ENCODE assay signal across 18 cellular contexts in the genomic region with DNA sequence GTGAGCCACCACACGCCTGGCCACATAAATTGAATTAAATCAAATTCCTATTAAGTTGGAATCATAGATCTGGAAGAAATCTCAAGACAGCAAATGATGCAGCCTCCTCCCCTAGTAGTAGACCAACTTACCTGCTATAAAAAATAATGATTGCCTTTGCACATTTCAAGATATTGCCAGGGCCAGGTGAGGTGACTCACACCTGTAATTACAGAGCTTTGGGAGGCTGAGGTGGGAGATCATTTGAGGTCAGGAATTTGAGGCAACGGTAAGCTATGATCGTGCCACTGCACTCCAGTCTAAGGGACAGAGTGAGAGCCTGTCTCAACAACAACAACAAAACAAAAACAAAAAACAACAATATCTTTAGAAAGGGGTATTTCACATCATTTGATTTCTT. TPM values are rescaled to one million over a fixed set of nuclear protein-coding genes. Genes with fewer than 3 reads are reported as not detected.
A peak's percentile ranks its signal among the peaks of the same experiment; 100 is the strongest.
DNase-seq lines count a peak whose midpoint lies in the region; ATAC-seq, FAIRE-seq and TF ChIP-seq lines count a peak whose summit lies in the region.
"Had no signal": no experiment of that assay in that cellular context is flagged by ENCODE, and none has a peak within 500 bp of the region (broad histone marks: within the 10 kb centered on the region; RNA-seq: fewer than 3 reads in every experiment).

No MANE protein-coding gene starts in this region.

- no peak for FAIRE-seq in bronchial epithelial cell (lab: Jason Lieb, UNC)
- no peak for FAIRE-seq in small intestine (lab: Jason Lieb, UNC)
- FAIRE-seq: GM12892, GM19239, HTR-8/SVneo had no signal

- H3K27me3 Mint-ChIP-seq in Caco-2 (ENCODE audit: insufficient read depth, unreplicated experiment) = no peaks in the 10 kb centered on the region

- peaks cover 53% of the 10 kb centered on the region for H3K4me1 ChIP-seq in Caco-2
- no peaks in the 10 kb centered on the region for H3K4me1 ChIP-seq in small intestine (ENCODE audit: control insufficient read depth in 2 of 2, insufficient read depth in 1 of 2, low read depth in 1 of 2, low read length in 1 of 2)
- H3K4me1 ChIP-seq in upper lobe of left lung = no peaks in the 10 kb centered on the region

- H3K27ac ChIP-seq in small intestine (ENCODE audit: low read depth in 1 of 2, low read length in 1 of 2) (no peak overlapping the region), upper lobe of left lung (no peak overlapping the region)
- H3K27ac ChIP-seq: 22Rv1 had no signal

- CTCF ChIA-PET in Caco-2 (lab: Charles Lee) = interaction anchor here (1.0 kb wide), 1 partner anchor 13 kb away, joined by 3 read pairs; no protein-coding TSS in a partner anchor

- H3K9me3 ChIP-seq in Caco-2 = no peaks in the 10 kb centered on the region
- H3K9me3 ChIP-seq in small intestine (ENCODE audit: control insufficient read depth, low read depth) = no peaks in the 10 kb centered on the region
- no peaks in the 10 kb centered on the region for H3K9me3 ChIP-seq in upper lobe of left lung

- BruUV-seq in Caco-2 (replicated peaks; lab: Mats Ljungman, UMichigan) = no TSS peak

- WGBS in small intestine, 3 donors = 35 to 72% (median 63%) methylated on average over 3 of the region's 3 CpGs
- 88 to 89% methylated on average over 3 of the region's 3 CpGs for WGBS in upper lobe of left lung, 2 donors

- intact Hi-C loops in Caco-2 (cut with micrococcal nuclease; ENCODE audit: unreplicated experiment) = no loop called here
- intact Hi-C loops in left colon (cut with DNase I, micrococcal nuclease) = no loop called here

- ATAC-seq in left colon = peak; percentile 78
- no peak for ATAC-seq in upper lobe of left lung (ENCODE audit: low FRiP score in 2 of 2)
- ATAC-seq: CD8-positive, alpha-beta T cell had no signal

- no peaks in the 10 kb centered on the region for H3K36me3 ChIP-seq in Caco-2 (ENCODE audit: control insufficient read depth, insufficient read depth, low read length)
- no peaks in the 10 kb centered on the region for H3K36me3 ChIP-seq in bronchial epithelial cell (ENCODE audit: control insufficient read depth, insufficient read depth, low read length)
- no peaks in the 10 kb centered on the region for H3K36me3 ChIP-seq in small intestine (ENCODE audit: control insufficient read depth in 2 of 2, insufficient read depth in 2 of 2, low read length in 2 of 2)
- no peaks in the 10 kb centered on the region for H3K36me3 ChIP-seq in upper lobe of left lung

- POLR2A ChIA-PET in Caco-2 (lab: Charles Lee) = no interaction called here

- TF ChIP-seq CTCF in Caco-2 (IDR thresholded peaks at IDR 0.05; ENCODE audit: insufficient read depth in 1 of 2, low read depth in 1 of 2, low read length in 1 of 2, severe bottlenecking in 1 of 2, unreplicated experiment in 1 of 2) (no peak), bronchial epithelial cell (IDR thresholded peaks at IDR 0.05; ENCODE audit: insufficient read depth, low read length, severe bottlenecking) (no peak), upper lobe of left lung (IDR thresholded peaks at IDR 0.05) (no peak)

- H3K9me3 Mint-ChIP-seq in Caco-2 (ENCODE audit: unreplicated experiment) = no peaks in the 10 kb centered on the region
- H3K9me3 Mint-ChIP-seq: CD8-positive, alpha-beta T cell; H9 had no signal

- H3K27me3 ChIP-seq in Caco-2 (replicated peaks; ENCODE audit: control insufficient read depth, insufficient read depth, low read length) (no peaks in the 10 kb centered on the region), bronchial epithelial cell (ENCODE audit: control insufficient read depth, insufficient read depth, low read length) (no peaks in the 10 kb centered on the region), small intestine (ENCODE audit: control insufficient read depth in 2 of 2, insufficient read depth in 2 of 2, low read length in 2 of 2) (no peaks in the 10 kb centered on the region), upper lobe of left lung (no peaks in the 10 kb centered on the region)

- no peak for TF ChIP-seq POLR2A in upper lobe of left lung (IDR thresholded peaks at IDR 0.05)

- H3K4me3 ChIP-seq in Caco-2 (ENCODE audit: low read depth, low read length) (no peak overlapping the region), bronchial epithelial cell (ENCODE audit: low read depth, low read length) (no peak overlapping the region), small intestine (ENCODE audit: low read depth in 1 of 2, low read length in 2 of 2) (no peak overlapping the region), upper lobe of left lung (no peak overlapping the region)

- H3K36me3 Mint-ChIP-seq in Caco-2 (ENCODE audit: insufficient read depth, unreplicated experiment) = no peaks in the 10 kb centered on the region
- H3K36me3 Mint-ChIP-seq: CD14-positive monocyte; CD8-positive, alpha-beta T cell had no signal

- DNase-seq in Caco-2 (no peak), bronchial epithelial cell (ENCODE audit: low read depth) (peak; percentile 7), left colon (no peak), small intestine (peak; percentile 49), upper lobe of left lung (no peak), NCI-H2029 treated with DMSO at 0.1 percent for 48 hours (lab: John Stamatoyannopoulos, UW) (no peak), NOMO-1 treated with DMSO at 0.1 percent for 48 hours (lab: John Stamatoyannopoulos, UW; ENCODE audit: unreplicated experiment) (no peak)
- DNase-seq: CD8-positive, alpha-beta T cell; COR-L47; DND-41; GDM1; GOT3; H9 had no signal

- no peak for TF ChIP-seq EP300 in upper lobe of left lung (IDR thresholded peaks at IDR 0.05)

- H3K4me3 Mint-ChIP-seq in Caco-2 (ENCODE audit: unreplicated experiment) = no peak overlapping the region
- H3K4me3 Mint-ChIP-seq: CD14-positive monocyte; CD8-positive, alpha-beta T cell; H9 had no signal

- H3K4me1 Mint-ChIP-seq in Caco-2 (ENCODE audit: low read depth, unreplicated experiment) = peaks cover 35% of the 10 kb centered on the region
- H3K4me1 Mint-ChIP-seq: CD14-positive monocyte had no signal

- peak overlapping the region; percentile 66 for H3K27ac Mint-ChIP-seq in Caco-2 (ENCODE audit: unreplicated experiment)
- H3K27ac Mint-ChIP-seq: CD14-positive monocyte; CD8-positive, alpha-beta T cell; H9 had no signal

RNA-seq across cellular contexts. Expression of a gene that starts 17.0 kb away (rescaled TPM):
- total RNA-seq in Caco-2 (2022) = 120 and 126 TPM in 2 replicates
- total RNA-seq in bronchial epithelial cell = 13.2 and 13.4 TPM in 2 replicates
- total RNA-seq in left colon = 1 to 10 TPM; 5.3 to 6.3 TPM
- 1 to 10 TPM in 2 of 3 donors, under 1 TPM in 1; 0.22 to 2.5 (median 1.6) TPM for polyA plus RNA-seq in small intestine
- 100 to 1,000 TPM in 5 of 6 donors, 10 to 100 TPM in 1; 87.0 to 179 (median 121) TPM for total RNA-seq in upper lobe of left lung

Comparison
In these comparisons a context has a peak if more than half of its experiments do, and no peak if none do; other contexts are left out.
1. DNase-seq: peak in bronchial epithelial cell (single experiment) and small intestine (single experiment); none in Caco-2 (0 of 2), left colon (0 of 2), upper lobe of left lung (0 of 2), NCI-H2029 treated with DMSO at 0.1 percent for 48 hours (single experiment) and NOMO-1 treated with DMSO at 0.1 percent for 48 hours (single experiment).